1 cellular context compared by ENCODE assay signal in the genomic region with DNA sequence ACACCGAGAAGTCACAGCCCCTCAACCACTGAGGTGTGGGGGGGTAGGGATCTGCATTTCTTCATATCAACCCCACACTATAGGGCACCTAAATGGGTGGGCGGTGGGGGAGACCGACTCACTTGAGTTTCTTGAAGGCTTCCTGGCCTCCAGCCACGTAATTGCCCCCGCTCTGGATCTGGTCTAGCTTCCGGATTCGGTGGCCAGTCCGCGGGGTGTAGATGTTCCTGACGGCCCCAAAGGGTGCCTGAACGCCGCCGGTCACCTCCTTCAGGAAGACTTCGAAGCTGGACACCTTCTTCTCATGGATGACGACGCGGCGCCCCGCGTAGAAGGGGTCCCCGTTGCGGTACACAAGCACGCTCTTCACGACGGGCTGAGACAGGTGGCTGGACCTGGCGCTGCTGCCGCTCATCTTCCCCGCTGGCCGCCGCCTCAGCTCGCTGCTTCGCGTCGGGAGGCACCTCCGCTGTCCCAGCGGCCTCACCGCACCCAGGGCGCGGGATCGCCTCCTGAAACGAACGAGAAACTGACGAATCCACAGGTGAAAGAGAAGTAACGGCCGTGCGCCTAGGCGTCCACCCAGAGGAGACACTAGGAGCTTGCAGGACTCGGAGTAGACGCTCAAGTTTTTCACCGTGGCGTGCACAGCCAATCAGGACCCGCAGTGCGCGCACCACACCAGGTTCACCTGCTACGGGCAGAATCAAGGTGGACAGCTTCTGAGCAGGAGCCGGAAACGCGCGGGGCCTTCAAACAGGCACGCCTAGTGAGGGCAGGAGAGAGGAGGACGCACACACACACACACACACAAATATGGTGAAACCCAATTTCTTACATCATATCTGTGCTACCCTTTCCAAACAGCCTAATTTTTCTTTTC.
TF ChIP-seq lines count a peak whose summit lies in the region.

Gene DCDC2 (minus strand): TSS at position 724 of the 883 bp plus-strand sequence. CDS start 309 bp downstream, at position 415.

TF ChIP-seq in HepG2, 621 proteins besides CTCF, POLR2A, EP300 and RAD21 (continued from another document and continues in another):
- TF ChIP-seq RERE (CRISPR knock-in tag; IDR thresholded peaks at IDR 0.05; ENCODE audit: low read depth) = 0 out of 2 replicates have a peak, but pooled peaks have one; percentile 35
- peak; percentile 75 for TF ChIP-seq ERF (CRISPR knock-in tag; IDR thresholded peaks at IDR 0.05)
- no peak for TF ChIP-seq HNRNPUL1 (IDR thresholded peaks at IDR 0.05; ENCODE audit: low read depth, low read length)
- peak; percentile 75; the same call in 1 of the 2 replicates for TF ChIP-seq MYC (CRISPR knock-in tag; IDR thresholded peaks at IDR 0.05; ENCODE audit: borderline replicate concordance)
- TF ChIP-seq, protein P1, sequence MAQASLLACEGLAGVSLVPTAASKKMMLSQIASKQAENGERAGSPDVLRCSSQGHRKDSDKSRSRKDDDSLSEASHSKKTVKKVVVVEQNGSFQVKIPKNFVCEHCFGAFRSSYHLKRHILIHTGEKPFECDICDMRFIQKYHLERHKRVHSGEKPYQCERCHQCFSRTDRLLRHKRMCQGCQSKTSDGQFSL (CRISPR knock-in tag; IDR thresholded peaks at IDR 0.05) = peak; percentile 85
- TF ChIP-seq KDM5B (CRISPR knock-in tag; IDR thresholded peaks at IDR 0.05; ENCODE audit: borderline replicate concordance) = peak; percentile 90; the same call in 1 of the 2 replicates
- TF ChIP-seq ARHGAP35 (CRISPR knock-in tag; IDR thresholded peaks at IDR 0.05; ENCODE audit: borderline replicate concordance) = peak; percentile 93
- TF ChIP-seq ZNF749 (CRISPR knock-in tag; IDR thresholded peaks at IDR 0.05; ENCODE audit: borderline replicate concordance) = no peak
- TF ChIP-seq, protein P2, sequence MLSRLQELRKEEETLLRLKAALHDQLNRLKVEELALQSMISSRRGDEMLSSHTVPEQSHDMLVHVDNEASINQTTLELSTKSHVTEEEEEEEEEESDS (CRISPR knock-in tag; IDR thresholded peaks at IDR 0.05; ENCODE audit: borderline replicate concordance) = no peak
- peak; percentile 87 for TF ChIP-seq ZNF788 (CRISPR knock-in tag; IDR thresholded peaks at IDR 0.05; ENCODE audit: borderline replicate concordance)
- peak; percentile 97; the same call in 1 of the 2 replicates for TF ChIP-seq ZNF44 (CRISPR knock-in tag; IDR thresholded peaks at IDR 0.05)
- TF ChIP-seq JUNB (CRISPR knock-in tag; IDR thresholded peaks at IDR 0.05; ENCODE audit: borderline replicate concordance) = no peak; the same call in 1 of the 2 replicates
- TF ChIP-seq THAP11 (CRISPR knock-in tag; IDR thresholded peaks at IDR 0.05) = peak; percentile 65; the same call in 1 of the 2 replicates
- TF ChIP-seq NR1H2 (CRISPR knock-in tag; IDR thresholded peaks at IDR 0.05; ENCODE audit: borderline replicate concordance, low read depth) = peak; percentile 88; the same call in 1 of the 2 replicates
- peak; percentile 100 for TF ChIP-seq ZNF687 (CRISPR knock-in tag; IDR thresholded peaks at IDR 0.05)
- peak; percentile 87 for TF ChIP-seq ZMYM2 (CRISPR knock-in tag; IDR thresholded peaks at IDR 0.05)
- peak; percentile 80 for TF ChIP-seq ZFP82 (CRISPR knock-in tag; IDR thresholded peaks at IDR 0.05; ENCODE audit: borderline replicate concordance)
- TF ChIP-seq ZNF230 (CRISPR knock-in tag; IDR thresholded peaks at IDR 0.05) = peak; percentile 99; the same call in 1 of the 2 replicates
- TF ChIP-seq, protein P3, sequence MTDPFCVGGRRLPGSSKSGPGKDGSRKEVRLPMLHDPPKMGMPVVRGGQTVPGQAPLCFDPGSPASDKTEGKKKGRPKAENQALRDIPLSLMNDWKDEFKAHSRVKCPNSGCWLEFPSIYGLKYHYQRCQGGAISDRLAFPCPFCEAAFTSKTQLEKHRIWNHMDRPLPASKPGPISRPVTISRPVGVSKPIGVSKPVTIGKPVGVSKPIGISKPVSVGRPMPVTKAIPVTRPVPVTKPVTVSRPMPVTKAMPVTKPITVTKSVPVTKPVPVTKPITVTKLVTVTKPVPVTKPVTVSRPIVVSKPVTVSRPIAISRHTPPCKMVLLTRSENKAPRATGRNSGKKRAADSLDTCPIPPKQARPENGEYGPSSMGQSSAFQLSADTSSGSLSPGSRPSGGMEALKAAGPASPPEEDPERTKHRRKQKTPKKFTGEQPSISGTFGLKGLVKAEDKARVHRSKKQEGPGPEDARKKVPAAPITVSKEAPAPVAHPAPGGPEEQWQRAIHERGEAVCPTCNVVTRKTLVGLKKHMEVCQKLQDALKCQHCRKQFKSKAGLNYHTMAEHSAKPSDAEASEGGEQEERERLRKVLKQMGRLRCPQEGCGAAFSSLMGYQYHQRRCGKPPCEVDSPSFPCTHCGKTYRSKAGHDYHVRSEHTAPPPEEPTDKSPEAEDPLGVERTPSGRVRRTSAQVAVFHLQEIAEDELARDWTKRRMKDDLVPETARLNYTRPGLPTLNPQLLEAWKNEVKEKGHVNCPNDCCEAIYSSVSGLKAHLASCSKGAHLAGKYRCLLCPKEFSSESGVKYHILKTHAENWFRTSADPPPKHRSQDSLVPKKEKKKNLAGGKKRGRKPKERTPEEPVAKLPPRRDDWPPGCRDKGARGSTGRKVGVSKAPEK (CRISPR knock-in tag; IDR thresholded peaks at IDR 0.05; ENCODE audit: borderline replicate concordance) = peak; percentile 98; the same call in 1 of the 2 replicates
- TF ChIP-seq, protein P4, sequence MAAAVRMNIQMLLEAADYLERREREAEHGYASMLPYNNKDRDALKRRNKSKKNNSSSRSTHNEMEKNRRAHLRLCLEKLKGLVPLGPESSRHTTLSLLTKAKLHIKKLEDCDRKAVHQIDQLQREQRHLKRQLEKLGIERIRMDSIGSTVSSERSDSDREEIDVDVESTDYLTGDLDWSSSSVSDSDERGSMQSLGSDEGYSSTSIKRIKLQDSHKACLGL (CRISPR knock-in tag; IDR thresholded peaks at IDR 0.05) = peak; percentile 58; the same call in 1 of the 2 replicates
- TF ChIP-seq, protein P5, sequence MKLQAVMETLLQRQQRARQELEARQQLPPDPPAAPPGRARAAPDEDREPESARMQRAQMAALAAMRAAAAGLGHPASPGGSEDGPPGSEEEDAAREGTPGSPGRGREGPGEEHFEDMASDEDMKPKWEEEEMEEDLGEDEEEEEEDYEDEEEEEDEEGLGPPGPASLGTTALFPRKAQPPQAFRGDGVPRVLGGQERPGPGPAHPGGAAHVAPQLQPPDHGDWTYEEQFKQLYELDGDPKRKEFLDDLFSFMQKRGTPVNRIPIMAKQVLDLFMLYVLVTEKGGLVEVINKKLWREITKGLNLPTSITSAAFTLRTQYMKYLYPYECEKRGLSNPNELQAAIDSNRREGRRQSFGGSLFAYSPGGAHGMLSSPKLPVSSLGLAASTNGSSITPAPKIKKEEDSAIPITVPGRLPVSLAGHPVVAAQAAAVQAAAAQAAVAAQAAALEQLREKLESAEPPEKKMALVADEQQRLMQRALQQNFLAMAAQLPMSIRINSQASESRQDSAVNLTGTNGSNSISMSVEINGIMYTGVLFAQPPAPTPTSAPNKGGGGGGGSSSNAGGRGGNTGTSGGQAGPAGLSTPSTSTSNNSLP (IDR thresholded peaks at IDR 0.05; ENCODE audit: low read depth, low read length) = no peak; the same call in 1 of the 2 replicates
- TF ChIP-seq ZNF235 (CRISPR knock-in tag; IDR thresholded peaks at IDR 0.05; ENCODE audit: borderline replicate concordance) = no peak
- peak; percentile 59 for TF ChIP-seq AGO1 (IDR thresholded peaks at IDR 0.05; ENCODE audit: low read depth, low read length, poor library complexity, severe bottlenecking)
- TF ChIP-seq, protein P6, sequence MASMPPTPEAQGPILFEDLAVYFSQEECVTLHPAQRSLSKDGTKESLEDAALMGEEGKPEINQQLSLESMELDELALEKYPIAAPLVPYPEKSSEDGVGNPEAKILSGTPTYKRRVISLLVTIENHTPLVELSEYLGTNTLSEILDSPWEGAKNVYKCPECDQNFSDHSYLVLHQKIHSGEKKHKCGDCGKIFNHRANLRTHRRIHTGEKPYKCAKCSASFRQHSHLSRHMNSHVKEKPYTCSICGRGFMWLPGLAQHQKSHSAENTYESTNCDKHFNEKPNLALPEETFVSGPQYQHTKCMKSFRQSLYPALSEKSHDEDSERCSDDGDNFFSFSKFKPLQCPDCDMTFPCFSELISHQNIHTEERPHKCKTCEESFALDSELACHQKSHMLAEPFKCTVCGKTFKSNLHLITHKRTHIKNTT (CRISPR knock-in tag; IDR thresholded peaks at IDR 0.05) = no peak
- TF ChIP-seq ZNF672 (CRISPR knock-in tag; IDR thresholded peaks at IDR 0.05) = 0 out of 2 replicates have a peak, but pooled peaks have one; percentile 77
- TF ChIP-seq ZNF564 (CRISPR knock-in tag; IDR thresholded peaks at IDR 0.05) = 0 out of 2 replicates have a peak, but pooled peaks have one; percentile 78
- TF ChIP-seq FLYWCH1 (CRISPR knock-in tag; IDR thresholded peaks at IDR 0.05) = peak; percentile 95
- TF ChIP-seq JUN (CRISPR knock-in tag; IDR thresholded peaks at IDR 0.05) = peak; percentile 69; the same call in 1 of the 2 replicates
